ENCODE assay signal across 14 cellular contexts in the genomic region with DNA sequence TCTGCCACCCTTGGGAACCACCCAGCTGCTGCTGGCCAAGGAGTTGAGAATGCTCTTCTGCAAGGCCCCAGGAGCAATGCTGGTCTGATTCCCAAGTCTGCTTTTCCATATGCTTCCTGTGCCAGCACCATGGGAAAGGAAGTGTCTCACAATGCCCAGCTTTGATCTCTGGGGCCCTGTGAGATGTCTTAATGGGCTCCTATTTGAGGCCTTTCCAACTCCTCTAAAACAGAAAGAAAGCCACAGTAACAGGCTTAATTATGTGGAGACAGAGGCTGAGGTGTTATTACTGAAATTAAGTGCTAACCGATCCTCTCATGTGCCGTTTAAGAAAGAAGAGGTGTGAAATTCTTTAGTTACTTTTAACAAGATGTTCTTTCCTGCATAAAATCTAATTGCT. TPM values are rescaled to one million over a fixed set of nuclear protein-coding genes. Genes with fewer than 3 reads are reported as not detected.
DNase-seq lines count a peak whose midpoint lies in the region; ATAC-seq and TF ChIP-seq lines count a peak whose summit lies in the region.
"Had no signal": no experiment of that assay in that cellular context is flagged by ENCODE, and none has a peak within 500 bp of the region (broad histone marks: within the 10 kb centered on the region; RNA-seq: fewer than 3 reads in every experiment).

No MANE protein-coding gene starts in this region.

- H3K4me1 ChIP-seq in breast epithelium (no peaks in the 10 kb centered on the region), lower lobe of right lung (peaks cover 33% of the 10 kb centered on the region), uterus (no peaks in the 10 kb centered on the region), testis (peaks cover 10% of the 10 kb centered on the region), OCI-LY7 (ENCODE audit: insufficient read depth, low read length, poor library complexity, severe bottlenecking) (peaks cover 3% of the 10 kb centered on the region)

- no peaks in the 10 kb centered on the region for H4K20me1 ChIP-seq in OCI-LY7 (ENCODE audit: insufficient read depth, low read length)

- WGBS in testis, 2 donors: 54 to 57% methylated on average over 2 of the region's 2 CpGs

- intact Hi-C loops in breast epithelium (cut with DNase I; ENCODE audit: low total_unique reads) (no loop called here), MCF 10A (cut with micrococcal nuclease) (no loop called here), lower lobe of right lung (cut with DNase I) (no loop called here), uterus (cut with DNase I; ENCODE audit: low total_unique reads) (no loop called here), testis (cut with DNase I; ENCODE audit: low total_unique reads) (no loop called here), OCI-LY7 (cut with micrococcal nuclease; ENCODE audit: unreplicated experiment) (no loop called here)

- H3K27me3 Mint-ChIP-seq in MCF 10A (ENCODE audit: insufficient read depth, unreplicated experiment): no peaks in the 10 kb centered on the region

- H3K9me2 ChIP-seq in OCI-LY7 (ENCODE audit: insufficient read depth, low read length): no peaks in the 10 kb centered on the region

- H3K4me1 Mint-ChIP-seq in MCF 10A (ENCODE audit: insufficient read depth, unreplicated experiment): peaks cover 17% of the 10 kb centered on the region

- H3K79me2 ChIP-seq in OCI-LY7 (ENCODE audit: insufficient read depth, low read depth, low read length): no peaks in the 10 kb centered on the region

- H3K27ac Mint-ChIP-seq in MCF 10A (ENCODE audit: low read depth, unreplicated experiment): no peak overlapping the region

- H2AFZ ChIP-seq in OCI-LY7 (ENCODE audit: low read length): no peak overlapping the region

- no peak for TF ChIP-seq CTCF in breast epithelium (IDR thresholded peaks at IDR 0.05)
- TF ChIP-seq CTCF in MCF 10A (IDR thresholded peaks at IDR 0.05; ENCODE audit: unreplicated experiment): no peak
- TF ChIP-seq CTCF in coronary artery (IDR thresholded peaks at IDR 0.05): no peak
- no peak for TF ChIP-seq CTCF in lower lobe of right lung (IDR thresholded peaks at IDR 0.05)
- TF ChIP-seq CTCF in uterus (IDR thresholded peaks at IDR 0.05): no peak
- TF ChIP-seq CTCF in testis (IDR thresholded peaks at IDR 0.05): no peak
- no peak for TF ChIP-seq CTCF in OCI-LY7 (conservative IDR thresholded peaks at IDR 0.05; ENCODE audit: low read length)

- no peak overlapping the region for H3K4me3 Mint-ChIP-seq in MCF 10A (ENCODE audit: unreplicated experiment)
- H3K4me3 Mint-ChIP-seq: immature natural killer cell had no signal

- H3K36me3 ChIP-seq in breast epithelium (no peaks in the 10 kb centered on the region), lower lobe of right lung (peaks cover 64% of the 10 kb centered on the region), uterus (no peaks in the 10 kb centered on the region), testis (ENCODE audit: low read depth, missing control alignments) (no peaks in the 10 kb centered on the region), OCI-LY7 (ENCODE audit: insufficient read depth, low read length) (no peaks in the 10 kb centered on the region)

- H3K27me3 ChIP-seq in breast epithelium: no peaks in the 10 kb centered on the region
- no peaks in the 10 kb centered on the region for H3K27me3 ChIP-seq in lower lobe of right lung (ENCODE audit: low read depth)
- H3K27me3 ChIP-seq in uterus: no peaks in the 10 kb centered on the region
- H3K27me3 ChIP-seq in testis: no peaks in the 10 kb centered on the region
- H3K27me3 ChIP-seq: cardiac muscle cell had no signal

- H3K9me3 ChIP-seq in breast epithelium: no peaks in the 10 kb centered on the region
- H3K9me3 ChIP-seq in lower lobe of right lung: no peaks in the 10 kb centered on the region
- H3K9me3 ChIP-seq in uterus: no peaks in the 10 kb centered on the region
- no peaks in the 10 kb centered on the region for H3K9me3 ChIP-seq in testis
- no peaks in the 10 kb centered on the region for H3K9me3 ChIP-seq in OCI-LY7 (ENCODE audit: low read length)

- H3K9me3 Mint-ChIP-seq in MCF 10A (ENCODE audit: unreplicated experiment): no peaks in the 10 kb centered on the region
- H3K9me3 Mint-ChIP-seq: immature natural killer cell had no signal

- BruUV-seq in MCF 10A (replicated peaks; lab: Mats Ljungman, UMichigan) (no TSS peak), OCI-LY7 (replicated peaks; lab: Mats Ljungman, UMichigan) (no TSS peak)

- no peak overlapping the region for H3K4me2 ChIP-seq in OCI-LY7 (ENCODE audit: low read length)

- CTCF ChIA-PET in MCF 10A (lab: Yijun Ruan, JAX) (no interaction called here), OCI-LY7 (lab: Charles Lee; ENCODE audit: unreplicated experiment) (no interaction called here)

- H3K4me3 ChIP-seq in breast epithelium (peak overlapping the region in 2 of 3 donors; percentile 10 to 21), coronary artery (peak overlapping the region; percentile 41), lower lobe of right lung (no peak overlapping the region), uterus (no peak overlapping the region), testis (no peak overlapping the region), OCI-LY7 (ENCODE audit: low read depth, low read length, poor library complexity, severe bottlenecking) (no peak overlapping the region)
- H3K4me3 ChIP-seq: cardiac muscle cell, skin epidermis had no signal

- TF ChIP-seq POLR2A in breast epithelium (IDR thresholded peaks at IDR 0.05): no peak
- no peak for TF ChIP-seq POLR2A in uterus (IDR thresholded peaks at IDR 0.05)
- TF ChIP-seq POLR2A in testis (IDR thresholded peaks at IDR 0.05): no peak

- POLR2A ChIA-PET in MCF 10A (lab: Yijun Ruan, JAX) (no interaction called here), OCI-LY7 (lab: Charles Lee) (interaction anchor here (0.7 kb wide), 2 partner anchors 71 to 90 kb away, joined by 3 to 4 read pairs; no protein-coding TSS in a partner anchor)

- H3K27ac ChIP-seq in breast epithelium: peak overlapping the region; percentile 89 to 99
- H3K27ac ChIP-seq in coronary artery: peak overlapping the region; percentile 60 to 100
- peak overlapping the region; percentile 44 for H3K27ac ChIP-seq in lower lobe of right lung
- peak overlapping the region; percentile 62 to 98 for H3K27ac ChIP-seq in uterus
- peak overlapping the region in 1 of 2 donors; percentile 70 for H3K27ac ChIP-seq in testis
- no peak overlapping the region for H3K27ac ChIP-seq in OCI-LY7 (ENCODE audit: low read depth, low read length, poor library complexity, severe bottlenecking)
- H3K27ac ChIP-seq: cardiac muscle cell had no signal

- DNase-seq in breast epithelium (ENCODE audit: low spot score in 2 of 2) (no peak), MCF 10A (ENCODE audit: unreplicated experiment) (no peak), coronary artery (ENCODE audit: low spot score) (no peak), lower lobe of right lung (no peak), uterus (no peak), testis (no peak), OCI-LY7 (ENCODE audit: low spot score) (no peak), UCSD-AML1 (lab: John Stamatoyannopoulos, UW; ENCODE audit: unreplicated experiment) (no peak)
- DNase-seq: activated CD4-positive, alpha-beta T cell treated with anti-CD3 and anti-CD28 coated beads for 48 hours; activated effector memory CD4-positive, alpha-beta T cell treated with Interleukin-2 at 50 U/mL for 16 hours; erythroblast; immature natural killer cell had no signal

- no peak for ATAC-seq in lower lobe of right lung

- H3K36me3 Mint-ChIP-seq in MCF 10A (ENCODE audit: insufficient read depth, unreplicated experiment): peaks cover 66% of the 10 kb centered on the region

RNA-seq across cellular contexts. Expression of a gene that starts 4.5 kb away (rescaled TPM):
- total RNA-seq in breast epithelium (10 to 100 TPM; 34.2 to 71.7 (median 58.0) TPM), MCF 10A (2022) (40.9 and 41.7 TPM in 2 replicates), lower lobe of right lung (35.7 TPM), uterus (10 to 100 TPM; 44.1 to 73.0 (median 57.9) TPM), testis (10 to 100 TPM; 15.0 to 22.7 TPM), OCI-LY7 (2022) (8.7 and 10.8 TPM in 2 replicates)
- polyA plus RNA-seq in testis (ENCODE audit: insufficient read depth, low read depth, low replicate concordance): 16.6 TPM
- 3.6 and 5.9 TPM in 2 replicates for total RNA-seq in OCI-LY7 (2014; rRNA removed; shearing (Covaris generic))

RNA-seq across cellular contexts. Expression of a gene that starts 43.2 kb away (rescaled TPM):
- 10 to 100 TPM; 33.4 to 61.5 (median 50.1) TPM for total RNA-seq in breast epithelium
- 50.2 and 52.4 TPM in 2 replicates for total RNA-seq in MCF 10A (2022)
- total RNA-seq in lower lobe of right lung: 40.0 TPM
- total RNA-seq in uterus: 10 to 100 TPM; 24.1 to 69.3 (median 44.9) TPM
- total RNA-seq in testis: 10 to 100 TPM; 37.4 to 67.7 TPM
- polyA plus RNA-seq in testis (ENCODE audit: insufficient read depth, low read depth, low replicate concordance): 30.6 TPM
- 16.6 and 20.8 TPM in 2 replicates for total RNA-seq in OCI-LY7 (2014; rRNA removed; shearing (Covaris generic))
- 29.0 and 29.4 TPM in 2 replicates for total RNA-seq in OCI-LY7 (2022)

Comparison
In these comparisons a context has a peak if more than half of its experiments do, and no peak if none do; other contexts are left out.
1. H3K4me3 ChIP-seq: peak in breast epithelium (2 of 3) and coronary artery (single experiment); none in lower lobe of right lung (single experiment), uterus (0 of 2), testis (0 of 2) and OCI-LY7 (single experiment).